Comparison of ENCODE assay signal across 26 cellular contexts in genomic region chr5:56139978-56140562, GRCh38.
DNase-seq lines count a peak whose midpoint lies in the region; FAIRE-seq and TF ChIP-seq lines count a peak whose summit lies in the region.
"Had no signal": no experiment of that assay in that cellular context is flagged by ENCODE, and none has a peak within 500 bp of the region (broad histone marks: within the 10 kb centered on the region; RNA-seq: fewer than 3 reads in every experiment).

No MANE protein-coding gene starts in this region.

- DNase-seq in CD1c-positive myeloid dendritic cell (ENCODE audit: extremely low spot score), result peak; percentile 58
- DNase-seq in SK-MEL-5 (ENCODE audit: low read depth, low spot score), result peak; percentile 70
- peak; percentile 90 for DNase-seq in endothelial cell of umbilical vein (ENCODE audit: low read depth, low spot score)
- peak; percentile 59 for DNase-seq in pulmonary artery endothelial cell (ENCODE audit: low read depth, low spot score)
- DNase-seq in HFFc6, result no peak
- DNase-seq in middle frontal gyrus (ENCODE audit: extremely low spot score, low spot score), result no peak
- no peak for DNase-seq in HAP-1 (ENCODE audit: low spot score in 2 of 2)
- DNase-seq: 8988T; ACHN; BE2C; CD4-positive, CD25-positive, alpha-beta regulatory T cell; GOT3; Kasumi-1; NCI-H1105; NCI-H1436 treated with DMSO at 0.1 percent for 48 hours; NCI-H187 treated with DMSO at 0.1 percent for 48 hours; NCI-H2171 treated with DMSO at 0.1 percent for 48 hours; NCI-H345; NCI-H524; NCI-H748 treated with DMSO at 0.1 percent for 48 hours; PC-9; Right ventricle myocardium superior; RPMI8226 had no signal

- no peaks in the 10 kb centered on the region for H3K36me3 Mint-ChIP-seq in HFFc6 (ENCODE audit: low read depth)
- H3K36me3 Mint-ChIP-seq: CD4-positive, CD25-positive, alpha-beta regulatory T cell had no signal

- H3K27me3 ChIP-seq in endothelial cell of umbilical vein (ENCODE audit: control insufficient read depth in 2 of 2, insufficient read depth in 2 of 2, low read length in 2 of 2), result no peaks in the 10 kb centered on the region
- H3K27me3 ChIP-seq in HAP-1 (ENCODE audit: low read depth), result no peaks in the 10 kb centered on the region
- H3K27me3 ChIP-seq: BE2C, SJSA1 had no signal

- peak; percentile 82 for FAIRE-seq in endothelial cell of umbilical vein (lab: Jason Lieb, UNC)
- FAIRE-seq: D721Med had no signal

- H3K9me3 ChIP-seq in endothelial cell of umbilical vein (replicated peaks; ENCODE audit: control insufficient read depth, insufficient read depth, low read length), result no peaks in the 10 kb centered on the region
- H3K9me3 ChIP-seq in HAP-1, result no peaks in the 10 kb centered on the region
- H3K9me3 ChIP-seq: BE2C, SJSA1 had no signal

- H3K9me3 Mint-ChIP-seq in HFFc6, result no peaks in the 10 kb centered on the region

- H4K20me1 ChIP-seq in endothelial cell of umbilical vein (replicated peaks; ENCODE audit: control insufficient read depth, extremely low read depth, insufficient read depth, low read length), result no peaks in the 10 kb centered on the region

- H3K27ac Mint-ChIP-seq in HFFc6, result no peak overlapping the region

- H3K4me2 ChIP-seq in endothelial cell of umbilical vein (ENCODE audit: insufficient read depth, low read length), result peak overlapping the region; percentile 84
- H3K4me2 ChIP-seq: PC-9 had no signal

- no peaks in the 10 kb centered on the region for H3K9me1 ChIP-seq in endothelial cell of umbilical vein (replicated peaks; ENCODE audit: control insufficient read depth, extremely low read depth, insufficient read depth, low read length)

- peak overlapping the region; percentile 75 for H3K9ac ChIP-seq in endothelial cell of umbilical vein (replicated peaks; ENCODE audit: extremely low read depth, insufficient read depth, low read length)

- peak overlapping the region; percentile 98 for H3K27ac ChIP-seq in endothelial cell of umbilical vein (ENCODE audit: insufficient read depth, low read depth, low read length)
- H3K27ac ChIP-seq: HL-60, PC-9, SJSA1 had no signal

- TF ChIP-seq POLR2A in endothelial cell of umbilical vein (IDR thresholded peaks at IDR 0.05; ENCODE audit: low read depth, low read length), result no peak

- peak overlapping the region in 1 of 3 experiments; percentile 35 for H3K4me3 ChIP-seq in endothelial cell of umbilical vein (replicated peaks in 1 of 3; ENCODE audit: insufficient read depth in 1 of 3, low read depth in 1 of 3, low read length in 3 of 3)
- H3K4me3 ChIP-seq in HAP-1, result no peak overlapping the region
- H3K4me3 ChIP-seq: PC-9, SJSA1 had no signal

- no peak overlapping the region for H3K4me3 Mint-ChIP-seq in HFFc6
- H3K4me3 Mint-ChIP-seq: CD4-positive, CD25-positive, alpha-beta regulatory T cell had no signal

- H3K79me2 ChIP-seq in endothelial cell of umbilical vein (ENCODE audit: control insufficient read depth, insufficient read depth, low read length), result no peaks in the 10 kb centered on the region

- TF ChIP-seq CTCF in endothelial cell of umbilical vein (IDR thresholded peaks at IDR 0.05; ENCODE audit: extremely low read depth in 1 of 2, insufficient read depth in 1 of 2, low read depth in 1 of 2, low read length in 2 of 2) (no peak), HFFc6 (IDR thresholded peaks at IDR 0.05) (no peak)

- TSS peak; percentile 99 for BruUV-seq in endothelial cell of umbilical vein (replicated peaks; lab: Mats Ljungman, UMichigan)

- dilution Hi-C loops in endothelial cell of umbilical vein (cut with MboI; ENCODE audit: extremely low pct_ligation_motif_present, low sequenced_read_pairs), result no loop called here

- POLR2A ChIA-PET in endothelial cell of umbilical vein (lab: Charles Lee), result interaction anchor here (0.5 to 0.6 kb wide), 2 partner anchors 434 to 825 kb away, joined by 3 to 4 read pairs; no protein-coding TSS in a partner anchor

- peaks cover 28% of the 10 kb centered on the region for H3K4me1 Mint-ChIP-seq in HFFc6 (ENCODE audit: low read depth)

- intact Hi-C loops in endothelial cell of umbilical vein (cut with micrococcal nuclease), result loop anchor here (1.0 to 2.0 kb wide), 2 partner anchors 35 to 41 kb away; no protein-coding TSS in a partner anchor

- in situ Hi-C loops in SK-MEL-5 (cut with HindIII; ENCODE audit: low pct_unique_long_range_greater_than_20kb, low sequenced_read_pairs) (no loop called here), HAP-1 (cut with MboI; ENCODE audit: low sequenced_read_pairs) (no loop called here)

- peak overlapping the region; percentile 34 for H2AFZ ChIP-seq in endothelial cell of umbilical vein (ENCODE audit: low read depth, low read length)
- H2AFZ ChIP-seq: PC-9 had no signal

- H3K36me3 ChIP-seq in endothelial cell of umbilical vein (ENCODE audit: control insufficient read depth in 2 of 2, extremely low read depth in 1 of 2, insufficient read depth in 2 of 2, low read length in 2 of 2), result no peaks in the 10 kb centered on the region
- H3K36me3 ChIP-seq in HAP-1 (replicated peaks), result no peaks in the 10 kb centered on the region
- H3K36me3 ChIP-seq: BE2C, SJSA1 had no signal

- H3K27me3 Mint-ChIP-seq in HFFc6 (ENCODE audit: insufficient read depth), result peaks cover 3% of the 10 kb centered on the region; the same call in 1 of the 2 replicates
- H3K27me3 Mint-ChIP-seq: CD4-positive, CD25-positive, alpha-beta regulatory T cell had no signal

- H3K4me1 ChIP-seq in endothelial cell of umbilical vein (ENCODE audit: control insufficient read depth, extremely low read depth, insufficient read depth, low read length) (peaks cover 14% of the 10 kb centered on the region), HAP-1 (no peaks in the 10 kb centered on the region)
- H3K4me1 ChIP-seq: BE2C, SJSA1 had no signal

- CTCF ChIA-PET in endothelial cell of umbilical vein (lab: Charles Lee), result interaction anchor here (0.8 to 1.6 kb wide), 6 partner anchors 9 to 157 kb away, joined by 3 to 5 read pairs (median 4); no protein-coding TSS in a partner anchor

TF ChIP-seq in endothelial cell of umbilical vein, 7 proteins besides CTCF, POLR2A, EP300 and RAD21:
- no peak for TF ChIP-seq POLR2AphosphoS5 (IDR thresholded peaks at IDR 0.05; ENCODE audit: insufficient read depth, low read depth, low read length)
- TF ChIP-seq JUN (IDR thresholded peaks at IDR 0.05; ENCODE audit: borderline replicate concordance, insufficient read depth, insufficient read length, low read depth), result peak; percentile 79
- TF ChIP-seq MAX (IDR thresholded peaks at IDR 0.05; ENCODE audit: insufficient read depth, insufficient read length), result no peak
- peak; percentile 32 for TF ChIP-seq FOS (IDR thresholded peaks at IDR 0.05; ENCODE audit: borderline replicate concordance, insufficient read depth, low read length)

Comparison
In these comparisons a context has a peak if more than half of its experiments do, and no peak if none do; other contexts are left out.
1. DNase-seq: peak in CD1c-positive myeloid dendritic cell (single experiment), SK-MEL-5 (single experiment), endothelial cell of umbilical vein (single experiment) and pulmonary artery endothelial cell (single experiment); none in HFFc6 (single experiment), middle frontal gyrus (single experiment) and HAP-1 (0 of 2).